ENCODE assay signal across 13 cellular contexts in genomic region chr1:57079454-57080157, GRCh38.
DNase-seq lines count a peak whose midpoint lies in the region; ATAC-seq and TF ChIP-seq lines count a peak whose summit lies in the region.
"Had no signal": no experiment of that assay in that cellular context is flagged by ENCODE, and none has a peak within 500 bp of the region (broad histone marks: within the 10 kb centered on the region; RNA-seq: fewer than 3 reads in every experiment).

No MANE protein-coding gene starts in this region.

- no peak overlapping the region for H3K27ac ChIP-seq in AG04450 (ENCODE audit: low read depth, low read length)
- H3K27ac ChIP-seq in RWPE2 (ENCODE audit: poor library complexity, severe bottlenecking), result no peak overlapping the region
- no peak overlapping the region for H3K27ac ChIP-seq in hepatocyte
- no peak overlapping the region for H3K27ac ChIP-seq in esophagus muscularis mucosa (replicated peaks in 1 of 4)
- H3K27ac ChIP-seq in vagina, result no peak overlapping the region
- H3K27ac ChIP-seq: GM23248 had no signal

- H3K9me3 ChIP-seq in AG04450 (ENCODE audit: control insufficient read depth, insufficient read depth, low read length) (no peaks in the 10 kb centered on the region), RWPE2 (ENCODE audit: severe bottlenecking) (no peaks in the 10 kb centered on the region), hepatocyte (ENCODE audit: low read depth) (no peaks in the 10 kb centered on the region), esophagus muscularis mucosa (no peaks in the 10 kb centered on the region), vagina (no peaks in the 10 kb centered on the region)

- no peaks in the 10 kb centered on the region for H3K79me2 ChIP-seq in hepatocyte

- no peak overlapping the region for H3K4me2 ChIP-seq in hepatocyte

- H3K4me1 ChIP-seq in RWPE2 (ENCODE audit: insufficient read depth, poor library complexity, severe bottlenecking), result no peaks in the 10 kb centered on the region
- no peaks in the 10 kb centered on the region for H3K4me1 ChIP-seq in hepatocyte (ENCODE audit: insufficient read depth)
- H3K4me1 ChIP-seq in esophagus muscularis mucosa, result peaks cover 0 to 12% (median 0%) of the 10 kb centered on the region in 4 donors
- H3K4me1 ChIP-seq in vagina, result no peaks in the 10 kb centered on the region

- peak; percentile 34 for TF ChIP-seq CTCF in AG04450 (IDR thresholded peaks at IDR 0.05; ENCODE audit: low read depth, low read length)
- peak; percentile 39 for TF ChIP-seq CTCF in GM13977 (IDR thresholded peaks at IDR 0.05; ENCODE audit: extremely low read depth, insufficient read depth, missing control alignments)
- peak; percentile 33 for TF ChIP-seq CTCF in RWPE2 (IDR thresholded peaks at IDR 0.05; ENCODE audit: poor library complexity, severe bottlenecking)
- peak; percentile 24 for TF ChIP-seq CTCF in hepatocyte (IDR thresholded peaks at IDR 0.05; ENCODE audit: poor library complexity)
- TF ChIP-seq CTCF in esophagus muscularis mucosa (IDR thresholded peaks at IDR 0.05), result no peak
- no peak for TF ChIP-seq CTCF in vagina (IDR thresholded peaks at IDR 0.05)

- H3K9me2 ChIP-seq in hepatocyte (replicated peaks; ENCODE audit: insufficient read depth), result no peaks in the 10 kb centered on the region

- no peak overlapping the region for H3K4me3 ChIP-seq in AG04450 (ENCODE audit: low read depth, low read length)
- no peak overlapping the region for H3K4me3 ChIP-seq in RWPE2 (ENCODE audit: severe bottlenecking)
- no peak overlapping the region for H3K4me3 ChIP-seq in hepatocyte
- no peak overlapping the region for H3K4me3 ChIP-seq in esophagus muscularis mucosa
- H3K4me3 ChIP-seq in vagina, result no peak overlapping the region
- H3K4me3 ChIP-seq: GM23248 had no signal

- no peaks in the 10 kb centered on the region for H4K20me1 ChIP-seq in hepatocyte (ENCODE audit: insufficient read depth, poor library complexity, severe bottlenecking)

- no peak overlapping the region for H2AFZ ChIP-seq in hepatocyte
- H2AFZ ChIP-seq: GM23248 had no signal

- TF ChIP-seq EP300 in esophagus muscularis mucosa (IDR thresholded peaks at IDR 0.05), result no peak

- TF ChIP-seq POLR2A in esophagus muscularis mucosa (IDR thresholded peaks at IDR 0.05; ENCODE audit: low read depth) (no peak), vagina (IDR thresholded peaks at IDR 0.05) (no peak)

- intact Hi-C loops in esophagus muscularis mucosa (cut with DNase I), result no loop called here
- intact Hi-C loops in vagina (cut with DNase I), result no loop called here

- whole genome bisulfite sequencing in hepatocyte (ENCODE audit: low lambda C conversion rate, missing lambda C conversion rate), result 95% methylated on average over 5 of the region's 5 CpGs
- 96% methylated on average over 5 of the region's 5 CpGs for WGBS in esophagus muscularis mucosa

- CTCF ChIA-PET in AG04450 (lab: Charles Lee), result no interaction called here

- DNase-seq in AG04450 (ENCODE audit: low read depth, low spot score) (no peak), GM13977 (ENCODE audit: low spot score) (no peak), RWPE2 (ENCODE audit: low spot score) (no peak), hepatocyte (ENCODE audit: low spot score) (no peak), esophagus muscularis mucosa (ENCODE audit: extremely low spot score) (no peak), vagina (ENCODE audit: extremely low spot score in 2 of 2) (no peak), NOMO-1 (lab: John Stamatoyannopoulos, UW; ENCODE audit: unreplicated experiment in 2 of 2) (no peak), ecto neural progenitor cell (ENCODE audit: low spot score) (no peak)
- DNase-seq: aorta, C1 segment of cervical spinal cord, GM23248, NCI-H2107, RPMI8226 had no signal

- H3K27me3 ChIP-seq in AG04450 (ENCODE audit: control insufficient read depth, insufficient read depth, low read length) (no peaks in the 10 kb centered on the region), RWPE2 (ENCODE audit: insufficient read depth, poor library complexity, severe bottlenecking) (peaks cover 7% of the 10 kb centered on the region), hepatocyte (no peaks in the 10 kb centered on the region), esophagus muscularis mucosa (no peaks in the 10 kb centered on the region), vagina (no peaks in the 10 kb centered on the region)

- no peak for ATAC-seq in RWPE2 (ENCODE audit: low read depth)

- POLR2A ChIA-PET in AG04450 (lab: Yijun Ruan, JAX), result no interaction called here

- in situ Hi-C loops in GM13977 (cut with MboI; ENCODE audit: low pct_unique_long_range_greater_than_20kb, low sequenced_read_pairs, unreplicated experiment), result no loop called here

- H3K36me3 ChIP-seq in RWPE2 (ENCODE audit: low read depth) (no peaks in the 10 kb centered on the region), hepatocyte (replicated peaks; ENCODE audit: insufficient read depth, low read depth) (no peaks in the 10 kb centered on the region), esophagus muscularis mucosa (no peaks in the 10 kb centered on the region), vagina (no peaks in the 10 kb centered on the region)

Comparison
In these comparisons a context has a peak if more than half of its experiments do, and no peak if none do; other contexts are left out.
1. CTCF ChIP-seq: peak in AG04450 (single experiment), GM13977 (single experiment), RWPE2 (single experiment) and hepatocyte (single experiment); none in esophagus muscularis mucosa (0 of 3) and vagina (0 of 3).